Comparison of ENCODE assay signal across 32 cellular contexts in genomic region chr7:138964838-138965436, GRCh38.
"Had no signal": no experiment of that assay in that cellular context is flagged by ENCODE, and none has a peak within 500 bp of the region (broad histone marks: within the 10 kb centered on the region; RNA-seq: fewer than 3 reads in every experiment).

No MANE protein-coding gene starts in this region.

- H3K9me3 ChIP-seq: Peyer's patch had no signal

- H3K9me3 Mint-ChIP-seq: activated CD4-positive, alpha-beta T cell treated with anti-CD3 and anti-CD28 coated beads, Interleukin-2, amount 10 ng/mL, durations not matched to agents 7 days and 5 days; activated naive CD4-positive, alpha-beta T cell treated with anti-CD3 and anti-CD28 coated beads, Interleukin-2, amount 10 ng/mL, durations not matched to agents 7 days and 5 days; activated naive CD8-positive, alpha-beta T cell treated with anti-CD3 and anti-CD28 coated beads, Interleukin-2, amount 50 U/mL, for 24 hours; activated T-cell treated with anti-CD3 and anti-CD28 coated beads, Interleukin-2, amount 50 U/mL, for 4 hours; activated T-helper 1 cell treated with anti-CD3 and anti-CD28 coated beads, Interleukin-12 subunit alpha, Interleukin-12 subunit beta, Interleukin-2, Interleukin-4 antibody, amounts not matched to agents 30 ng/mL and 10 ng/mL and 1 ng/mL, durations not matched to agents 14 hours and 24 hours and 36 hours had no signal

- H3K27ac Mint-ChIP-seq: activated CD4-positive, alpha-beta T cell treated with anti-CD3 and anti-CD28 coated beads for 36 hours; activated CD4-positive, alpha-beta T cell treated with anti-CD3 and anti-CD28 coated beads, Interleukin-2, amount 10 ng/mL, durations not matched to agents 7 days and 5 days; activated CD8-positive, alpha-beta T cell treated with anti-CD3 and anti-CD28 coated beads, Interleukin-2, amount 10 ng/mL, durations not matched to agents 7 days and 5 days; activated naive CD4-positive, alpha-beta T cell treated with anti-CD3 and anti-CD28 coated beads, Interleukin-2, amount 10 ng/mL, durations not matched to agents 7 days and 5 days; activated naive CD8-positive, alpha-beta T cell; activated naive CD8-positive, alpha-beta T cell treated with anti-CD3 and anti-CD28 coated beads, Interleukin-2, amount 50 U/mL, for 24 hours; activated T-helper 1 cell treated with anti-CD3 and anti-CD28 coated beads, Interleukin-12 subunit alpha, Interleukin-12 subunit beta, Interleukin-2, Interleukin-4 antibody, amounts not matched to agents 30 ng/mL and 10 ng/mL and 1 ng/mL, durations not matched to agents 14 hours and 24 hours and 36 hours had no signal

- DNase-seq: activated CD4-positive, alpha-beta T cell treated with anti-CD3 and anti-CD28 coated beads for 36 hours; activated CD4-positive, alpha-beta T cell treated with anti-CD3 and anti-CD28 coated beads, Interleukin-2, amount 10 ng/mL, durations not matched to agents 7 days and 5 days; activated CD4-positive, alpha-beta T cell treated with anti-CD3 and anti-CD28 coated beads, Interleukin-2, amount 50 U/mL, for 48 hours; activated CD8-positive, alpha-beta memory T cell treated with anti-CD3 and anti-CD28 coated beads, Interleukin-2, amount 50 U/mL, for 4 hours; activated CD8-positive, alpha-beta T cell treated with anti-CD3 and anti-CD28 coated beads, Interleukin-2, amount 10 ng/mL, durations not matched to agents 7 days and 5 days; activated effector memory CD4-positive, alpha-beta T cell treated with Interleukin-2 at 50 U/mL for 16 hours; activated naive CD4-positive, alpha-beta T cell treated with anti-CD3 and anti-CD28 coated beads, Interleukin-2, amount 10 ng/mL, durations not matched to agents 7 days and 5 days; activated naive CD8-positive, alpha-beta T cell treated with anti-CD3 and anti-CD28 coated beads, Interleukin-2, amount 50 U/mL, for 24 hours; activated T-cell treated with anti-CD3 and anti-CD28 coated beads for 4 hours; activated T-cell treated with anti-CD3 and anti-CD28 coated beads, Interleukin-2, amount 50 U/mL, for 4 hours; anterior cingulate cortex; brain microvascular endothelial cell; central memory CD4-positive, alpha-beta T cell; Kasumi-1; KG1; MM.1S; MV-4-11; NCI-H1092; NCI-H1436 treated with DMSO at 0.1 percent for 48 hours; NCI-H1694 treated with DMSO at 0.1 percent for 48 hours; NCI-H2029; NCI-H345; NCI-H524 treated with DMSO at 0.1 percent for 48 hours; PC-3; RPMI8226; SIG-M5; SW 1271; T-helper 1 cell; T1000 had no signal

- H3K27ac ChIP-seq: brain microvascular endothelial cell, Peyer's patch had no signal

- H3K4me3 Mint-ChIP-seq: activated CD4-positive, alpha-beta T cell treated with anti-CD3 and anti-CD28 coated beads for 36 hours; activated CD4-positive, alpha-beta T cell treated with anti-CD3 and anti-CD28 coated beads, Interleukin-2, amount 10 ng/mL, durations not matched to agents 7 days and 5 days; activated CD8-positive, alpha-beta T cell treated with anti-CD3 and anti-CD28 coated beads, Interleukin-2, amount 10 ng/mL, durations not matched to agents 7 days and 5 days; activated naive CD4-positive, alpha-beta T cell treated with anti-CD3 and anti-CD28 coated beads, Interleukin-2, amount 10 ng/mL, durations not matched to agents 7 days and 5 days; activated naive CD8-positive, alpha-beta T cell; activated naive CD8-positive, alpha-beta T cell treated with anti-CD3 and anti-CD28 coated beads, Interleukin-2, amount 50 U/mL, for 24 hours; activated T-cell treated with anti-CD3 and anti-CD28 coated beads, Interleukin-2, amount 50 U/mL, for 4 hours; activated T-helper 1 cell treated with anti-CD3 and anti-CD28 coated beads, Interleukin-12 subunit alpha, Interleukin-12 subunit beta, Interleukin-2, Interleukin-4 antibody, amounts not matched to agents 30 ng/mL and 10 ng/mL and 1 ng/mL, durations not matched to agents 14 hours and 24 hours and 36 hours had no signal

- H3K36me3 Mint-ChIP-seq: activated naive CD4-positive, alpha-beta T cell treated with anti-CD3 and anti-CD28 coated beads, Interleukin-2, amount 10 ng/mL, durations not matched to agents 7 days and 5 days; activated naive CD8-positive, alpha-beta T cell had no signal

- H3K36me3 ChIP-seq: brain microvascular endothelial cell, Peyer's patch had no signal

- H3K27me3 ChIP-seq: brain microvascular endothelial cell, Peyer's patch had no signal

- H3K4me3 ChIP-seq: Peyer's patch had no signal
